In the genomic region with DNA sequence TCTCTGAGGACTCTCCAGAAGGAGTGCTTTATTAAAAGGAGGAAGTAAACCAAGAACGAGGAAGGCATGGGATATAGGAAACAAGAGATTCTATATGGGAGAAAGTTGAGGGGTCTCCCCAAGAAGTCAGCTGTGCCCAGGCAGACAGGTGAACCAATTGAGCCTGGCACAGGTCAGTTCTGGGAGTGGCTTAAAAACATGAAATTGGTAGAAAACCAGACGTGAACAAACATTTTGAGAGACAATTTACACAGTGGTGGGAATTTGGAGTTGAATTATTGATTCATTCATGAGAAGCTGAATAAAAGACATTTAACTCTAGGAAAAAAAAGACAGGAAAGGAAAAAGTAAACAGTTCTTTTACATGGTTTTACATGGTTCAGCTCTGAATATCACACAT, we compare ENCODE assay signal across 10 cellular contexts. TPM values are rescaled to one million over a fixed set of nuclear protein-coding genes. Genes with fewer than 3 reads are reported as not detected.
"Had no signal": no experiment of that assay in that cellular context is flagged by ENCODE, and none has a peak within 500 bp of the region (broad histone marks: within the 10 kb centered on the region; RNA-seq: fewer than 3 reads in every experiment).

No MANE protein-coding gene starts in this region.

- H3K36me3 ChIP-seq: HAP-1 had no signal

- H3K9me3 Mint-ChIP-seq: HFFc6 had no signal

- H3K4me3 Mint-ChIP-seq: HFFc6 had no signal

- DNase-seq: GM23248, GOT3, H7, HFFc6, IMR-90, KG1 had no signal

- FAIRE-seq: K562 had no signal

- H3K9ac ChIP-seq: GM23248 had no signal

- H3K4me1 ChIP-seq: HAP-1 had no signal

- H3K4me3 ChIP-seq: GM23248, HAP-1, K562 had no signal

- H3K9me3 ChIP-seq: HAP-1 had no signal

- H3K27ac Mint-ChIP-seq: HFFc6 had no signal

- H2AFZ ChIP-seq: GM23248 had no signal

- H3K27ac ChIP-seq: GM23248, HL-60 had no signal

- ATAC-seq: HCT116, K562 had no signal

RNA-seq across cellular contexts. Expression of a gene that starts 22.7 kb away (rescaled TPM):
- total RNA-seq: GM23248, H7, HFFc6 had no signal
